1 cellular context compared by ENCODE assay signal in genomic region chr10:110786172-110786571, GRCh38.
TF ChIP-seq lines count a peak whose summit lies in the region.

No MANE protein-coding gene starts in this region.

TF ChIP-seq in GM12878, 131 proteins besides CTCF, POLR2A, EP300 and RAD21:
- no peak for TF ChIP-seq ZBTB33 (IDR thresholded peaks at IDR 0.05)
- TF ChIP-seq JUND (IDR thresholded peaks at IDR 0.05; ENCODE audit: low read depth, low read length), result no peak
- TF ChIP-seq, protein P1, sequence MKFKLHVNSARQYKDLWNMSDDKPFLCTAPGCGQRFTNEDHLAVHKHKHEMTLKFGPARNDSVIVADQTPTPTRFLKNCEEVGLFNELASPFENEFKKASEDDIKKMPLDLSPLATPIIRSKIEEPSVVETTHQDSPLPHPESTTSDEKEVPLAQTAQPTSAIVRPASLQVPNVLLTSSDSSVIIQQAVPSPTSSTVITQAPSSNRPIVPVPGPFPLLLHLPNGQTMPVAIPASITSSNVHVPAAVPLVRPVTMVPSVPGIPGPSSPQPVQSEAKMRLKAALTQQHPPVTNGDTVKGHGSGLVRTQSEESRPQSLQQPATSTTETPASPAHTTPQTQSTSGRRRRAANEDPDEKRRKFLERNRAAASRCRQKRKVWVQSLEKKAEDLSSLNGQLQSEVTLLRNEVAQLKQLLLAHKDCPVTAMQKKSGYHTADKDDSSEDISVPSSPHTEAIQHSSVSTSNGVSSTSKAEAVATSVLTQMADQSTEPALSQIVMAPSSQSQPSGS (IDR thresholded peaks at IDR 0.05; ENCODE audit: low read length), result no peak
- no peak for TF ChIP-seq FOS (IDR thresholded peaks at IDR 0.05; ENCODE audit: borderline replicate concordance, extremely low read depth, insufficient read length)
- no peak for TF ChIP-seq USF1 (IDR thresholded peaks at IDR 0.05; ENCODE audit: borderline replicate concordance, extremely low read length, insufficient read depth, low read depth, low read length)
- TF ChIP-seq LARP7 (IDR thresholded peaks at IDR 0.05), result no peak
- no peak for TF ChIP-seq HDGF (IDR thresholded peaks at IDR 0.05)
- no peak for TF ChIP-seq RBBP5 (conservative IDR thresholded peaks at IDR 0.05)
- no peak for TF ChIP-seq ZNF24 (IDR thresholded peaks at IDR 0.05)
- no peak for TF ChIP-seq KAT2A (conservative IDR thresholded peaks at IDR 0.05; ENCODE audit: control insufficient read depth, low read depth, low read length)
- no peak for TF ChIP-seq NR2C2 (IDR thresholded peaks at IDR 0.05; ENCODE audit: borderline replicate concordance, control insufficient read depth, insufficient read length, low read depth)
- no peak for TF ChIP-seq RUNX3 (IDR thresholded peaks at IDR 0.05; ENCODE audit: low read length)
- no peak for TF ChIP-seq YBX1 (IDR thresholded peaks at IDR 0.05)
